In the genomic region with DNA sequence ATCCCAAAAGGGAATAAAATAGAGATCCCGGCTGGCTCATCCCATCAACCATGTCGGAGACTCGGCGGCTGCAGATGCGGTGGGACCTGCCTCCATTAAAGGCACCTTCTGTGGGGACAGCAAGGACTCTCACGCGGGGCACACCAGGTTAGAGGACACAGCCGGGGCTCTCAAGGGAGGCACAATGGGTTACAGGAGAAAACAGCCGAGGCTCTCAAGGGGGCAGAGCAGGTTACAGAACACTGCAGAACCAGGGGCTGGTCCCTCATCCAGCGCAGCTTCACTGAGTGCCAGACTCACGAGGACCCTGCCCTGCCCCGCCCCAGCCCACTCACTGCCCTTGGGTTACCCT, we compare ENCODE assay signal across 1 cellular context. TPM values are rescaled to one million over a fixed set of nuclear protein-coding genes. Genes with fewer than 3 reads are reported as not detected.
"Had no signal": no experiment of that assay in that cellular context is flagged by ENCODE, and none has a peak within 500 bp of the region (broad histone marks: within the 10 kb centered on the region; RNA-seq: fewer than 3 reads in every experiment).

No MANE protein-coding gene starts in this region.

RNA-seq across cellular contexts. Expression of gene TPPP, which starts 7.0 kb away (rescaled TPM):
- total RNA-seq: SJSA1 had no signal
